Comparison of ENCODE assay signal across 1 cellular context in the genomic region with DNA sequence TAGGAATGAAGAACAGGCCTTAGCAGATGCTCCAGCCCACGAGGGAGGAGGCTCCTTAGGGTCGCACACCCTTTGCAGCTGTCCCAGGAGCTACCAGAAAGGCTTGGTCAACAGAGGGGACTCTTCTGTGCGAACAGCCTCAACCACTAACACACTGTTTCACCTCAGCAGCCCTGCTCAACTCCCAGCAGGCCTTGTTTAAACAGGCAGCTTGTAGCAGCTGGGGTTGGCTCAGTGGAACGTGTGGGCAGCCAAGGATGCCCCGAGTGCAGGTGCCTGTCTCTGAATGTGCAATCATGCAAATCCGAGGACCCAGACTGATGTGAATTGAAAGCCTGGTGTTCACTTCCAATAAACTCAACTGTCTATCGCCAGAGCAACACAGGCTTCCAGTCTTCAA.
TF ChIP-seq lines count a peak whose summit lies in the region.

No MANE protein-coding gene starts in this region.

TF ChIP-seq in GM12878, 131 proteins besides CTCF, POLR2A, EP300 and RAD21 (continued from another document):
- TF ChIP-seq, protein P1, sequence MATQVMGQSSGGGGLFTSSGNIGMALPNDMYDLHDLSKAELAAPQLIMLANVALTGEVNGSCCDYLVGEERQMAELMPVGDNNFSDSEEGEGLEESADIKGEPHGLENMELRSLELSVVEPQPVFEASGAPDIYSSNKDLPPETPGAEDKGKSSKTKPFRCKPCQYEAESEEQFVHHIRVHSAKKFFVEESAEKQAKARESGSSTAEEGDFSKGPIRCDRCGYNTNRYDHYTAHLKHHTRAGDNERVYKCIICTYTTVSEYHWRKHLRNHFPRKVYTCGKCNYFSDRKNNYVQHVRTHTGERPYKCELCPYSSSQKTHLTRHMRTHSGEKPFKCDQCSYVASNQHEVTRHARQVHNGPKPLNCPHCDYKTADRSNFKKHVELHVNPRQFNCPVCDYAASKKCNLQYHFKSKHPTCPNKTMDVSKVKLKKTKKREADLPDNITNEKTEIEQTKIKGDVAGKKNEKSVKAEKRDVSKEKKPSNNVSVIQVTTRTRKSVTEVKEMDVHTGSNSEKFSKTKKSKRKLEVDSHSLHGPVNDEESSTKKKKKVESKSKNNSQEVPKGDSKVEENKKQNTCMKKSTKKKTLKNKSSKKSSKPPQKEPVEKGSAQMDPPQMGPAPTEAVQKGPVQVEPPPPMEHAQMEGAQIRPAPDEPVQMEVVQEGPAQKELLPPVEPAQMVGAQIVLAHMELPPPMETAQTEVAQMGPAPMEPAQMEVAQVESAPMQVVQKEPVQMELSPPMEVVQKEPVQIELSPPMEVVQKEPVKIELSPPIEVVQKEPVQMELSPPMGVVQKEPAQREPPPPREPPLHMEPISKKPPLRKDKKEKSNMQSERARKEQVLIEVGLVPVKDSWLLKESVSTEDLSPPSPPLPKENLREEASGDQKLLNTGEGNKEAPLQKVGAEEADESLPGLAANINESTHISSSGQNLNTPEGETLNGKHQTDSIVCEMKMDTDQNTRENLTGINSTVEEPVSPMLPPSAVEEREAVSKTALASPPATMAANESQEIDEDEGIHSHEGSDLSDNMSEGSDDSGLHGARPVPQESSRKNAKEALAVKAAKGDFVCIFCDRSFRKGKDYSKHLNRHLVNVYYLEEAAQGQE (IDR thresholded peaks at IDR 0.05; ENCODE audit: low read depth, low read length): no peak
- peak; percentile 21; the same call in 1 of the 2 replicates for TF ChIP-seq ZNF207 (IDR thresholded peaks at IDR 0.05; ENCODE audit: borderline replicate concordance)
- peak; percentile 76; the same call in 1 of the 2 replicates for TF ChIP-seq PAX8 (IDR thresholded peaks at IDR 0.05)
- TF ChIP-seq BCL3 (IDR thresholded peaks at IDR 0.05; ENCODE audit: borderline replicate concordance, insufficient read depth, low read depth, low read length, poor library complexity, severe bottlenecking): peak; percentile 76
- peak; percentile 22; the same call in 1 of the 2 replicates for TF ChIP-seq PKNOX1 (IDR thresholded peaks at IDR 0.05)
- no peak for TF ChIP-seq CHD4 (IDR thresholded peaks at IDR 0.05)
- TF ChIP-seq IKZF2 (IDR thresholded peaks at IDR 0.05): peak in 1 of 2 experiments; percentile 62; a peak in 2 of 4 replicates
- no peak for TF ChIP-seq EGR1 (IDR thresholded peaks at IDR 0.05; ENCODE audit: borderline replicate concordance in 1 of 2, low read depth in 2 of 2, low read length in 2 of 2)
- no peak for TF ChIP-seq RFX5 (IDR thresholded peaks at IDR 0.05; ENCODE audit: low read depth, low read length)
- TF ChIP-seq TCF3 (IDR thresholded peaks at IDR 0.05; ENCODE audit: borderline replicate concordance, insufficient read depth, low read depth, low read length): peak; percentile 99
- TF ChIP-seq NFIC (IDR thresholded peaks at IDR 0.05; ENCODE audit: low read depth, low read length): peak; percentile 66; the same call in 1 of the 2 replicates
- no peak; the same call in 1 of the 2 replicates for TF ChIP-seq MXI1 (IDR thresholded peaks at IDR 0.05; ENCODE audit: low read depth, low read length)
- peak; percentile 29; the same call in 1 of the 2 replicates for TF ChIP-seq MLLT1 (IDR thresholded peaks at IDR 0.05)
- TF ChIP-seq BACH1 (IDR thresholded peaks at IDR 0.05; ENCODE audit: borderline replicate concordance): peak; percentile 75; the same call in 1 of the 2 replicates
- no peak for TF ChIP-seq JUND (IDR thresholded peaks at IDR 0.05; ENCODE audit: low read depth, low read length)
- TF ChIP-seq EED (IDR thresholded peaks at IDR 0.05; ENCODE audit: low read depth): peak; percentile 80
- no peak for TF ChIP-seq BCLAF1 (IDR thresholded peaks at IDR 0.05)
- TF ChIP-seq SUZ12 (IDR thresholded peaks at IDR 0.05; ENCODE audit: unreplicated experiment): no peak
- 0 out of 2 replicates have a peak, but pooled peaks have one; percentile 26 for TF ChIP-seq HCFC1 (IDR thresholded peaks at IDR 0.05; ENCODE audit: low read length)
- no peak for TF ChIP-seq NR2C2 (IDR thresholded peaks at IDR 0.05; ENCODE audit: borderline replicate concordance, control insufficient read depth, insufficient read length, low read depth)
- TF ChIP-seq FOXM1 (IDR thresholded peaks at IDR 0.05; ENCODE audit: low read depth, low read length): peak; percentile 72; the same call in 1 of the 2 replicates
- TF ChIP-seq RB1 (IDR thresholded peaks at IDR 0.05; ENCODE audit: borderline replicate concordance): 0 out of 2 replicates have a peak, but pooled peaks have one; percentile 43
- TF ChIP-seq HDGF (IDR thresholded peaks at IDR 0.05): no peak
- peak; percentile 62 for TF ChIP-seq MAX (IDR thresholded peaks at IDR 0.05; ENCODE audit: low read depth, low read length)
- TF ChIP-seq ZBED1 (IDR thresholded peaks at IDR 0.05; ENCODE audit: borderline replicate concordance): peak; percentile 72; the same call in 1 of the 2 replicates
- TF ChIP-seq POU2F2 (IDR thresholded peaks at IDR 0.05; ENCODE audit: borderline replicate concordance, low read depth, low read length): peak; percentile 88; the same call in 2 of the 3 replicates
- no peak for TF ChIP-seq TCF7 (IDR thresholded peaks at IDR 0.05; ENCODE audit: borderline replicate concordance)
- no peak for TF ChIP-seq HDAC6 (IDR thresholded peaks at IDR 0.05; ENCODE audit: unreplicated experiment)
- TF ChIP-seq MYB (IDR thresholded peaks at IDR 0.05; ENCODE audit: borderline replicate concordance, low read depth, low read length): peak; percentile 82
- TF ChIP-seq, protein P2, sequence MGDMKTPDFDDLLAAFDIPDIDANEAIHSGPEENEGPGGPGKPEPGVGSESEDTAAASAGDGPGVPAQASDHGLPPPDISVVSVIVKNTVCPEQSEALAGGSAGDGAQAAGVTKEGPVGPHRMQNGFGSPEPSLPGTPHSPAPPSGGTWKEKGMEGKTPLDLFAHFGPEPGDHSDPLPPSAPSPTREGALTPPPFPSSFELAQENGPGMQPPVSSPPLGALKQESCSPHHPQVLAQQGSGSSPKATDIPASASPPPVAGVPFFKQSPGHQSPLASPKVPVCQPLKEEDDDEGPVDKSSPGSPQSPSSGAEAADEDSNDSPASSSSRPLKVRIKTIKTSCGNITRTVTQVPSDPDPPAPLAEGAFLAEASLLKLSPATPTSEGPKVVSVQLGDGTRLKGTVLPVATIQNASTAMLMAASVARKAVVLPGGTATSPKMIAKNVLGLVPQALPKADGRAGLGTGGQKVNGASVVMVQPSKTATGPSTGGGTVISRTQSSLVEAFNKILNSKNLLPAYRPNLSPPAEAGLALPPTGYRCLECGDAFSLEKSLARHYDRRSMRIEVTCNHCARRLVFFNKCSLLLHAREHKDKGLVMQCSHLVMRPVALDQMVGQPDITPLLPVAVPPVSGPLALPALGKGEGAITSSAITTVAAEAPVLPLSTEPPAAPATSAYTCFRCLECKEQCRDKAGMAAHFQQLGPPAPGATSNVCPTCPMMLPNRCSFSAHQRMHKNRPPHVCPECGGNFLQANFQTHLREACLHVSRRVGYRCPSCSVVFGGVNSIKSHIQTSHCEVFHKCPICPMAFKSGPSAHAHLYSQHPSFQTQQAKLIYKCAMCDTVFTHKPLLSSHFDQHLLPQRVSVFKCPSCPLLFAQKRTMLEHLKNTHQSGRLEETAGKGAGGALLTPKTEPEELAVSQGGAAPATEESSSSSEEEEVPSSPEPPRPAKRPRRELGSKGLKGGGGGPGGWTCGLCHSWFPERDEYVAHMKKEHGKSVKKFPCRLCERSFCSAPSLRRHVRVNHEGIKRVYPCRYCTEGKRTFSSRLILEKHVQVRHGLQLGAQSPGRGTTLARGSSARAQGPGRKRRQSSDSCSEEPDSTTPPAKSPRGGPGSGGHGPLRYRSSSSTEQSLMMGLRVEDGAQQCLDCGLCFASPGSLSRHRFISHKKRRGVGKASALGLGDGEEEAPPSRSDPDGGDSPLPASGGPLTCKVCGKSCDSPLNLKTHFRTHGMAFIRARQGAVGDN (IDR thresholded peaks at IDR 0.05): peak; percentile 99
- TF ChIP-seq RBBP5 (conservative IDR thresholded peaks at IDR 0.05): no peak
- peak; percentile 82 for TF ChIP-seq NBN (IDR thresholded peaks at IDR 0.05)
- peak; percentile 17; the same call in 1 of the 2 replicates for TF ChIP-seq LARP7 (IDR thresholded peaks at IDR 0.05)
- no peak for TF ChIP-seq YBX1 (IDR thresholded peaks at IDR 0.05)
